Comparison of ENCODE assay signal across 8 cellular contexts in genomic region chr20:32465901-32466675, GRCh38.
DNase-seq lines count a peak whose midpoint lies in the region; ATAC-seq, FAIRE-seq and TF ChIP-seq lines count a peak whose summit lies in the region.
"Not testable (repeated sequence)": the region's sequence is repeated elsewhere in the genome, so short reads cannot be mapped to it uniquely, and the experiment has no call there.

No MANE protein-coding gene starts in this region.

- POLR2A ChIA-PET in A549 (lab: Yijun Ruan, JAX): interaction anchor here (1.3 kb wide), 1 partner anchor 10 kb away, joined by 3 read pairs; no protein-coding TSS in a partner anchor

- not testable (repeated sequence) for TF ChIP-seq RAD21 in A549 (conservative IDR thresholded peaks at IDR 0.05 in 1 of 2, IDR thresholded peaks at IDR 0.05 in 1 of 2)

- H3K9ac ChIP-seq in subcutaneous abdominal adipose tissue (ENCODE audit: low read length in 5 of 5): peak overlapping the region in 2 of 5 donors; percentile 31 to 50

- ATAC-seq in A549, right cardiac atrium: not testable (repeated sequence)

- CTCF ChIA-PET in A549 (lab: Yijun Ruan, JAX): interaction anchor here (1.3 to 3.1 kb wide), 3 partner anchors 9 to 55 kb away, joined by 3 to 33 read pairs (median 4); no protein-coding TSS in a partner anchor

- H3K4me3 ChIP-seq in A549; Peyer's patch; esophagus (ENCODE audit: low read depth in 1 of 2, low read length in 2 of 2); right cardiac atrium (ENCODE audit: low read length); subcutaneous abdominal adipose tissue (ENCODE audit: low read depth in 1 of 5, low read length in 5 of 5): not testable (repeated sequence)
- peak overlapping the region in 1 of 3 donors; percentile 37 for H3K4me3 ChIP-seq in breast epithelium

- not testable (repeated sequence) for TF ChIP-seq CTCF in A549 (IDR thresholded peaks at IDR 0.05); Peyer's patch (IDR thresholded peaks at IDR 0.05); breast epithelium (IDR thresholded peaks at IDR 0.05)

- H3K27ac ChIP-seq in A549 (peak overlapping the region; percentile 78 to 84), Peyer's patch (peak overlapping the region; percentile 25 to 92 (median 83)), breast epithelium (peak overlapping the region; percentile 89 to 95), esophagus (ENCODE audit: low read depth in 2 of 2, low read length in 1 of 2) (peak overlapping the region; percentile 54 to 63), right cardiac atrium (ENCODE audit: low read length) (peak overlapping the region; percentile 5), subcutaneous abdominal adipose tissue (ENCODE audit: low read depth, low read length) (peak overlapping the region; percentile 70)

- intact Hi-C loops in breast epithelium (cut with DNase I; ENCODE audit: low total_unique reads); right cardiac atrium (cut with DNase I): not testable (repeated sequence)

- not testable (repeated sequence) for H3K36me3 ChIP-seq in Peyer's patch; breast epithelium; esophagus (ENCODE audit: control insufficient read depth in 2 of 2, insufficient read depth in 2 of 2, low read length in 1 of 2); subcutaneous abdominal adipose tissue (ENCODE audit: control insufficient read depth in 5 of 5, insufficient read depth in 5 of 5, low read length in 5 of 5)

- not testable (repeated sequence) for TF ChIP-seq EP300 in A549 (IDR thresholded peaks at IDR 0.05)

- not testable (repeated sequence) for FAIRE-seq in A549 (lab: Jason Lieb, UNC)

- peak overlapping the region; percentile 53 for H3K4me2 ChIP-seq in A549

- not testable (repeated sequence) for H3K9me3 ChIP-seq in A549; Peyer's patch; breast epithelium; esophagus (ENCODE audit: control insufficient read depth in 2 of 2, insufficient read depth in 1 of 2, low read depth in 1 of 2, low read length in 1 of 2); right cardiac atrium (ENCODE audit: control insufficient read depth, low read length); subcutaneous abdominal adipose tissue (ENCODE audit: control insufficient read depth in 5 of 5, low read length in 5 of 5)

- not testable (repeated sequence) for H3K27me3 ChIP-seq in Peyer's patch; breast epithelium; esophagus (ENCODE audit: control insufficient read depth in 1 of 2, insufficient read depth in 2 of 2, low read length in 2 of 2); right cardiac atrium (ENCODE audit: control insufficient read depth, insufficient read depth); subcutaneous abdominal adipose tissue (ENCODE audit: control insufficient read depth in 5 of 5, insufficient read depth in 4 of 5, low read length in 5 of 5)

- 89% methylated on average over 10 of the region's 15 CpGs for WGBS in A549 (ENCODE audit: missing lambda C conversion rate)
- 77 to 79% methylated on average over 15 of the region's 15 CpGs for WGBS in esophagus, 2 donors
- WGBS in right cardiac atrium: 67% methylated on average over 15 of the region's 15 CpGs

- not testable (repeated sequence) for TF ChIP-seq POLR2A in A549 (IDR thresholded peaks at IDR 0.05; ENCODE audit: low read length); Peyer's patch (IDR thresholded peaks at IDR 0.05); breast epithelium (IDR thresholded peaks at IDR 0.05)

- not testable (repeated sequence) for DNase-seq in A549 (ENCODE audit: low read depth in 1 of 2, low spot score in 1 of 2); Peyer's patch; breast epithelium (ENCODE audit: low spot score in 2 of 2)
- peak; percentile 33 to 70 (median 62) for DNase-seq in right cardiac atrium
- peak; percentile 86 for DNase-seq in midbrain (lab: John Stamatoyannopoulos, UW)
- DNase-seq in pons (ENCODE audit: low spot score): peak; percentile 96

- H3K4me1 ChIP-seq in A549 (peaks cover 62% of the 10 kb centered on the region), Peyer's patch (peaks cover 0 to 85% (median 19%) of the 10 kb centered on the region in 4 donors), breast epithelium (peaks cover 10 to 27% of the 10 kb centered on the region in 2 donors), subcutaneous abdominal adipose tissue (ENCODE audit: control insufficient read depth in 5 of 5, insufficient read depth in 5 of 5, low read length in 5 of 5) (peaks cover 3 to 80% (median 61%) of the 10 kb centered on the region in 5 donors)
- not testable (repeated sequence) for H3K4me1 ChIP-seq in esophagus (ENCODE audit: control insufficient read depth in 2 of 2, insufficient read depth in 2 of 2, low read length in 1 of 2); right cardiac atrium (ENCODE audit: control insufficient read depth, insufficient read depth, low read length)

Comparison
In these comparisons a context has a peak if more than half of its experiments do, and no peak if none do; other contexts are left out.
1. H3K27ac ChIP-seq: peak in every context shown above with its lines; median percentile 92 in breast epithelium; 83 in Peyer's patch; 81 in A549; 70 in subcutaneous abdominal adipose tissue; 58 in esophagus; 5 in right cardiac atrium.